Comparison of ENCODE assay signal across 17 cellular contexts in the genomic region with DNA sequence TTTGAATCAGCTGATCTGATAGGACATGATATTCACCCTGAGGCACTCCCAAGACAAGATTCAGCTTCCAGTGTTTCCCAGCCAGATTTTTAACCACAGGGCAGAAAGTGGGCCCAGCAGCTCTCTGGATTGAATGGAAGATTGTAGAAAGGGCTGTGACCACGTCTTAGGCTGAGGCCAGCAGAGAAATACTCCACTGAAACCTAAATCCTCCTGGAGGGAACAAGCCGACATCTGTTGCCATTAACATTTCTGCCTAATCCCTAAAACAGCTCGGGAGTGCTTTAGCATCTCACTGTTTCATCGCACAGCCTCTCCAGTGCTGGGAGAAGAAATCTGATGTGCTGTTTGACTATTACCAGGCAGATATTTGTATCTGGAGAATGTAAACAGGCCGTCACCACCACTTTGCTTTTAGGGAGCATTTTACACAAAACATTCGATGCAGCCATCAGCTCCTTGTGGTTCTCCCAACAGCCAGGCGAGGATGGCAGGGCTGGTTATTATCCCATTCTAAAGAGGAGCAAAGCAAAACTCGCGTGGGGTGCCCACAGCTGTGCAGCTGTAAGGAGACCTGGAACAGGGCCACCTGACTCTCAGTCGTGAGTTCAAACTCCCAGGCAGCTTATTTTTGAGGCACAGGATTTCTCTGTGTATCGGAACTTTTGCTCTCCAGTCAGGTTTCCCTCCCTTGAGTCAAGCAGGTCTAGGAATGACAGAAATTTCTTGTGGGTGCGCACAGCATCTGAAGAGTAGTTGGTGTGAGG.
DNase-seq lines count a peak whose midpoint lies in the region; ATAC-seq and TF ChIP-seq lines count a peak whose summit lies in the region.
"Had no signal": no experiment of that assay in that cellular context is flagged by ENCODE, and none has a peak within 500 bp of the region (broad histone marks: within the 10 kb centered on the region; RNA-seq: fewer than 3 reads in every experiment).

No MANE protein-coding gene starts in this region.

- TF ChIP-seq CTCF in HFFc6 (IDR thresholded peaks at IDR 0.05) (no peak), gastroesophageal sphincter (IDR thresholded peaks at IDR 0.05) (no peak)

- ATAC-seq in gastroesophageal sphincter: no peak
- ATAC-seq in stimulated activated effector memory CD8-positive, alpha-beta T cell treated with anti-CD3 and anti-CD28 coated beads, Interleukin-12 subunit alpha, Interleukin-12 subunit beta, amount 100 ng/mL, for 72 hours: no peak

- no peaks in the 10 kb centered on the region for H3K9me3 ChIP-seq in gastroesophageal sphincter
- H3K9me3 ChIP-seq: breast epithelium had no signal

- TF ChIP-seq EP300 in gastroesophageal sphincter (IDR thresholded peaks at IDR 0.05): no peak

- H3K4me1 ChIP-seq in gastroesophageal sphincter: peaks cover 0 to 51% (median 0%) of the 10 kb centered on the region in 3 donors
- H3K4me1 ChIP-seq: breast epithelium had no signal

- no peak overlapping the region for H3K4me3 ChIP-seq in gastroesophageal sphincter
- H3K4me3 ChIP-seq: breast epithelium had no signal

- peaks cover 64% of the 10 kb centered on the region for H3K4me1 Mint-ChIP-seq in HFFc6 (ENCODE audit: low read depth)
- peaks cover 49% of the 10 kb centered on the region for H3K4me1 Mint-ChIP-seq in stimulated activated effector memory CD8-positive, alpha-beta T cell treated with anti-CD3 and anti-CD28 coated beads, Interleukin-12 subunit alpha, Interleukin-12 subunit beta, amount 100 ng/mL, for 72 hours

- no peaks in the 10 kb centered on the region for H3K27me3 ChIP-seq in gastroesophageal sphincter
- H3K27me3 ChIP-seq: breast epithelium had no signal

- H3K36me3 Mint-ChIP-seq in HFFc6 (ENCODE audit: low read depth): no peaks in the 10 kb centered on the region
- no peaks in the 10 kb centered on the region for H3K36me3 Mint-ChIP-seq in stimulated activated effector memory CD8-positive, alpha-beta T cell treated with anti-CD3 and anti-CD28 coated beads, Interleukin-12 subunit alpha, Interleukin-12 subunit beta, amount 100 ng/mL, for 72 hours
- H3K36me3 Mint-ChIP-seq: CD8-positive, alpha-beta memory T cell had no signal

- no peaks in the 10 kb centered on the region for H3K36me3 ChIP-seq in gastroesophageal sphincter
- H3K36me3 ChIP-seq: breast epithelium had no signal

- peaks cover 6% of the 10 kb centered on the region for H3K27me3 Mint-ChIP-seq in HFFc6 (ENCODE audit: insufficient read depth)

- no peaks in the 10 kb centered on the region for H3K9me3 Mint-ChIP-seq in HFFc6
- no peaks in the 10 kb centered on the region for H3K9me3 Mint-ChIP-seq in stimulated activated effector memory CD8-positive, alpha-beta T cell treated with anti-CD3 and anti-CD28 coated beads, Interleukin-12 subunit alpha, Interleukin-12 subunit beta, amount 100 ng/mL, for 72 hours
- H3K9me3 Mint-ChIP-seq: activated T-helper 2 cell treated with anti-CD3 and anti-CD28 coated beads, Interferon-gamma antibody, Interleukin-2, Interleukin-4, amounts not matched to agents 10 μg/mL and 5 μg/mL and 100 μg/mL, durations not matched to agents 14 hours and 24 hours and 36 hours; CD8-positive, alpha-beta memory T cell had no signal

- H3K27ac ChIP-seq in gastroesophageal sphincter: peak overlapping the region in 3 of 4 donors; percentile 53 to 82 (median 69)
- H3K27ac ChIP-seq: breast epithelium had no signal

- peak; percentile 22 for DNase-seq in HFFc6
- peak; percentile 57 for DNase-seq in SK-N-DZ (ENCODE audit: low spot score)
- DNase-seq in stimulated activated effector memory CD8-positive, alpha-beta T cell treated with anti-CD3 and anti-CD28 coated beads, Interleukin-12 subunit alpha, Interleukin-12 subunit beta, amount 100 ng/mL, for 72 hours (ENCODE audit: low spot score in 2 of 2): no peak
- DNase-seq in GM19238 (ENCODE audit: insufficient read length, low spot score): no peak
- DNase-seq in DMS153 (lab: John Stamatoyannopoulos, UW): no peak
- DNase-seq in COR-L47 (lab: John Stamatoyannopoulos, UW): no peak
- DNase-seq: activated CD4-positive, alpha-beta T cell treated with anti-CD3 and anti-CD28 coated beads for 48 hours; CD8-positive, alpha-beta memory T cell; mesendoderm; NCI-H2107; stimulated activated CD4-positive, alpha-beta T cell treated with anti-CD3 and anti-CD28 coated beads, Interleukin-2, amount 100 ng/mL, for 48 hours; stimulated activated naive CD4-positive, alpha-beta T cell; SW 1271 had no signal

- peak overlapping the region; percentile 14; the same call in 1 of the 2 replicates for H3K4me3 Mint-ChIP-seq in HFFc6
- no peak overlapping the region for H3K4me3 Mint-ChIP-seq in stimulated activated effector memory CD8-positive, alpha-beta T cell treated with anti-CD3 and anti-CD28 coated beads, Interleukin-12 subunit alpha, Interleukin-12 subunit beta, amount 100 ng/mL, for 72 hours
- H3K4me3 Mint-ChIP-seq: CD8-positive, alpha-beta memory T cell had no signal

- WGBS in gastroesophageal sphincter (ENCODE audit: low coverage in 1 of 2), 2 donors: 32% methylated on average over 9 of the region's 12 CpGs; no CpG with 5 or more reads in 1 of the 2 donors

- H3K27ac Mint-ChIP-seq in HFFc6: 0 out of 2 replicates have a peak overlapping the region, but pooled peaks have one; percentile 8
- peak overlapping the region; percentile 66 for H3K27ac Mint-ChIP-seq in stimulated activated effector memory CD8-positive, alpha-beta T cell treated with anti-CD3 and anti-CD28 coated beads, Interleukin-12 subunit alpha, Interleukin-12 subunit beta, amount 100 ng/mL, for 72 hours
- H3K27ac Mint-ChIP-seq: progenitor cell of endocrine pancreas had no signal

- no peak for TF ChIP-seq POLR2A in gastroesophageal sphincter (IDR thresholded peaks at IDR 0.05)

Comparison
In these comparisons a context has a peak if more than half of its experiments do, and no peak if none do; other contexts are left out.
1. DNase-seq: peak in HFFc6 (single experiment) and SK-N-DZ (single experiment); none in stimulated activated effector memory CD8-positive, alpha-beta T cell treated with anti-CD3 and anti-CD28 coated beads, Interleukin-12 subunit alpha, Interleukin-12 subunit beta, amount 100 ng/mL, for 72 hours (0 of 2), GM19238 (single experiment), DMS153 (single experiment) and COR-L47 (single experiment).